Comparison of ENCODE assay signal across 8 cellular contexts in genomic region chr1:166840309-166841302, GRCh38. TPM values are rescaled to one million over a fixed set of nuclear protein-coding genes. Genes with fewer than 3 reads are reported as not detected.
A peak's percentile ranks its signal among the peaks of the same experiment; 100 is the strongest.
DNase-seq lines count a peak whose midpoint lies in the region; ATAC-seq and TF ChIP-seq lines count a peak whose summit lies in the region.

No MANE protein-coding gene starts in this region.

- H4K20me1 ChIP-seq in KMS-11 (ENCODE audit: insufficient read depth), result no peaks in the 10 kb centered on the region

- WGBS in body of pancreas, 2 donors, result 8 to 18% methylated on average over 15 to 16 of the region's 16 CpGs
- 32% methylated on average over 15 of the region's 16 CpGs for WGBS in suprapubic skin

- no peaks in the 10 kb centered on the region for H3K9me3 ChIP-seq in body of pancreas
- H3K9me3 ChIP-seq in suprapubic skin, result no peaks in the 10 kb centered on the region

- no peak for DNase-seq in AG09309 (ENCODE audit: low read depth)
- peak; percentile 37 to 61 (median 58) for DNase-seq in body of pancreas
- peak; percentile 46 for DNase-seq in kidney tubule cell (ENCODE audit: low spot score)
- DNase-seq in suprapubic skin (ENCODE audit: low spot score in 2 of 2), result no peak
- no peak for DNase-seq in NCI-H82 (lab: John Stamatoyannopoulos, UW)

- TF ChIP-seq CTCF in AG09309 (IDR thresholded peaks at IDR 0.05; ENCODE audit: control insufficient read depth, insufficient read depth, low read depth, low read length, missing control alignments) (no peak), KMS-11 (conservative IDR thresholded peaks at IDR 0.05; ENCODE audit: low read depth, low read length) (0 out of 2 replicates have a peak, but pooled peaks have one; percentile 15), body of pancreas (IDR thresholded peaks at IDR 0.05) (peak in 1 of 7 experiments; percentile 0), suprapubic skin (IDR thresholded peaks at IDR 0.05) (no peak)

- peak in 2 of 3 donors; percentile 29 to 39 for TF ChIP-seq POLR2A in body of pancreas (IDR thresholded peaks at IDR 0.05)
- no peak for TF ChIP-seq POLR2A in suprapubic skin (IDR thresholded peaks at IDR 0.05)

- H3K4me3 ChIP-seq in AG09309 (ENCODE audit: control insufficient read depth, low read depth, low read length) (peak overlapping the region; percentile 66), KMS-11 (IDR thresholded peaks at IDR 0.05; ENCODE audit: insufficient read depth, low read depth, low read length) (peak overlapping the region; percentile 30), body of pancreas (peak overlapping the region in 1 of 2 donors; percentile 42), suprapubic skin (peak overlapping the region; percentile 75)

- H3K36me3 ChIP-seq in KMS-11 (ENCODE audit: insufficient read depth), result peaks cover 13% of the 10 kb centered on the region; the same call in 1 of the 2 replicates
- H3K36me3 ChIP-seq in body of pancreas (replicated peaks in 1 of 2; ENCODE audit: insufficient read depth in 1 of 2, low read depth in 2 of 2), result peaks cover 0 to 2% of the 10 kb centered on the region in 2 donors
- H3K36me3 ChIP-seq in suprapubic skin, result peaks cover 45% of the 10 kb centered on the region

- H3K79me2 ChIP-seq in KMS-11 (ENCODE audit: insufficient read depth, low read depth), result peaks cover 34% of the 10 kb centered on the region; the same call in 1 of the 2 replicates

- peak overlapping the region; percentile 66 for H3K4me2 ChIP-seq in KMS-11

- ATAC-seq in body of pancreas, result peak; percentile 2
- no peak for ATAC-seq in HG03108 (IDR thresholded peaks at IDR 0.05; ENCODE audit: unreplicated experiment)
- no peak for ATAC-seq in GM18520 (IDR thresholded peaks at IDR 0.05; ENCODE audit: unreplicated experiment)

- intact Hi-C loops in body of pancreas (cut with DNase I), result no loop called here

- H3K4me1 ChIP-seq in KMS-11 (ENCODE audit: low read depth, poor library complexity, severe bottlenecking) (peaks cover 25% of the 10 kb centered on the region), body of pancreas (peaks cover 64% of the 10 kb centered on the region), suprapubic skin (peaks cover 59% of the 10 kb centered on the region)

- TF ChIP-seq EP300 in suprapubic skin (IDR thresholded peaks at IDR 0.05), result no peak

- H3K27ac ChIP-seq in KMS-11 (peak overlapping the region; percentile 27; the same call in 1 of the 2 replicates), body of pancreas (peak overlapping the region; percentile 70 to 92 (median 81)), suprapubic skin (peak overlapping the region; percentile 88)

- peak overlapping the region; percentile 63; the same call in 1 of the 2 replicates for H3K9ac ChIP-seq in KMS-11

- H3K27me3 ChIP-seq in KMS-11 (ENCODE audit: insufficient read depth, low read depth) (no peaks in the 10 kb centered on the region), body of pancreas (no peaks in the 10 kb centered on the region), suprapubic skin (no peaks in the 10 kb centered on the region)

- H2AFZ ChIP-seq in KMS-11 (ENCODE audit: low read depth), result peak overlapping the region; percentile 46; the same call in 1 of the 2 replicates

RNA-seq across cellular contexts. Expression of gene POGK, which starts 1.3 kb away (rescaled TPM):
- total RNA-seq in body of pancreas (10 to 100 TPM; 13.8 to 15.3 TPM), suprapubic skin (10 to 100 TPM; 33.1 to 49.0 (median 39.7) TPM)

RNA-seq across cellular contexts. Expression of gene TADA1, which starts 35.5 kb away (rescaled TPM):
- total RNA-seq in body of pancreas (1 to 10 TPM in 1 of 2 donors, under 1 TPM in 1; 0.99 to 4.9 TPM), suprapubic skin (10 to 100 TPM; 11.3 to 14.3 (median 13.0) TPM)

Comparison
In these comparisons a context has a peak if more than half of its experiments do, and no peak if none do; other contexts are left out.
1. DNase-seq: peak in body of pancreas (4 of 4) and kidney tubule cell (single experiment); none in AG09309 (single experiment), suprapubic skin (0 of 2) and NCI-H82 (single experiment).
2. H3K27ac ChIP-seq: peak in every context shown above with its lines; median percentile 88 in suprapubic skin; 81 in body of pancreas; 27 in KMS-11.
3. POLR2A ChIP-seq: peak in body of pancreas (2 of 3); none in suprapubic skin (0 of 2).